In the genomic region with DNA sequence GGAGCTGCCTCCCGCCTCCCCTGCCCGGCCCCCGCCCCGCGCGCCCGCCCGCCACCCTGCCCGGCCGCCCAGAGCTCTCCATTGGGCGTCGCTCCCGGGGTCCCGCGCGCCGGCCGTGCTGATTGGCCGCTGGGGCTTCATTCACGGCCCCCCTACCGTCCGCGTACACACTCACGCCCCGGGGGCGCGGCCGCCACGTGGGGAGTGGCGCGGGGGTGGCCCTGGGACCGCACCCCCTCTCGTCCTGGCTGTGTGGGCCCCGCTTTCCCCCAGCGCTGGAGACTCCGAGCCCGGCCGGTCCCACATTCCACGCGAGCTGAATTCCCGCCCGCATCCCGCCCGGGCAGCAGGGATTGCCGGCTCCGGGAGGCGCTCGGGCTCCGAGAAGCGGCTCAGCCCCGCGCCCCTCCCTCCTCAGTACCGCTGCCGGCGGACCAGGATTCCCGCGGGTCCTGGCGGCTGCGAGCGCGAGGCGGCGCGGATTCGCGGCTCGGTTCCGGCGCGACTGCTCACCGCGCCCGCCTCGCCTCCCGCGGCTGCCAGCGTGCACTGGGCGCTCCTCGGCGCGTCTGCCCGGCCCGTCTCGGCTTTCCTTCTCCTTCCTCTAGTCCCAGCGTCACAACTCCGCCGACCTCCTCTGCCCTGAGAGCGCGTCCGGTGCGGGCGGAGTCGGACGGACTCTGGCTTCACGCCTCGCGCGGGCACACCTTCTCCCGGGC, we compare ENCODE assay signal across 8 cellular contexts. TPM values are rescaled to one million over a fixed set of nuclear protein-coding genes. Genes with fewer than 3 reads are reported as not detected.
A peak's percentile ranks its signal among the peaks of the same experiment; 100 is the strongest.
DNase-seq lines count a peak whose midpoint lies in the region; ATAC-seq and TF ChIP-seq lines count a peak whose summit lies in the region.

No MANE protein-coding gene starts in this region.

- ATAC-seq in GM21528 (IDR thresholded peaks at IDR 0.05; ENCODE audit: low FRiP score, unreplicated experiment) = peak; percentile 75

- H3K4me1 ChIP-seq in right atrium auricular region = peaks cover 0 to 26% of the 10 kb centered on the region in 2 donors
- no peaks in the 10 kb centered on the region for H3K4me1 ChIP-seq in prostate gland (replicated peaks)

- H3K27ac ChIP-seq in right atrium auricular region (peak overlapping the region; percentile 33 to 35), prostate gland (peak overlapping the region; percentile 55 to 64)

- H3K9me3 ChIP-seq in right atrium auricular region (no peaks in the 10 kb centered on the region), prostate gland (no peaks in the 10 kb centered on the region)

- intact Hi-C loops in prostate gland (cut with DNase I) = no loop called here

- H3K27me3 ChIP-seq in right atrium auricular region (peaks cover 28 to 33% of the 10 kb centered on the region in 2 donors), prostate gland (replicated peaks; ENCODE audit: insufficient read depth) (peaks cover 35% of the 10 kb centered on the region)

- peak overlapping the region; percentile 29 for H3K4me3 ChIP-seq in Jurkat, Clone E6-1 (ENCODE audit: low read length)
- H3K4me3 ChIP-seq in right atrium auricular region (peak overlapping the region; percentile 47 to 70), prostate gland (peak overlapping the region; percentile 43 to 44)

- WGBS in prostate gland = under 1% methylated on average over 79 of the region's 99 CpGs

- DNase-seq in COR-L47 (lab: John Stamatoyannopoulos, UW) (peak; percentile 72), T-helper 1 cell (peak; percentile 54 to 73 (median 58)), amniotic stem cell (lab: John Stamatoyannopoulos, UW) (peak; percentile 76), right atrium auricular region (ENCODE audit: low spot score) (peak; percentile 83), prostate gland (ENCODE audit: low spot score) (peak; percentile 86), ureter (ENCODE audit: low spot score) (peak; percentile 82)
- DNase-seq in Jurkat, Clone E6-1 (ENCODE audit: low read depth, low spot score) = peak; percentile 39

- peak; percentile 14 for TF ChIP-seq POLR2A in prostate gland (IDR thresholded peaks at IDR 0.05)

- TF ChIP-seq CTCF in right atrium auricular region (IDR thresholded peaks at IDR 0.05) (peak in 1 of 2 donors; percentile 43), prostate gland (IDR thresholded peaks at IDR 0.05) (peak in 3 of 4 experiments; percentile 8 to 30 (median 19))

- H3K36me3 ChIP-seq in right atrium auricular region = no peaks in the 10 kb centered on the region
- H3K36me3 ChIP-seq in prostate gland = no peaks in the 10 kb centered on the region

RNA-seq across cellular contexts. Expression of gene POU3F1, which starts 0.5 kb away (rescaled TPM):
- polyA plus RNA-seq in Jurkat, Clone E6-1 (2012; ENCODE audit: insufficient read depth, insufficient read length) = not detected
- total RNA-seq in right atrium auricular region = not detected
- total RNA-seq in prostate gland = 1 to 10 TPM in 1 of 2 donors, under 1 TPM in 1; 0.09 to 3.4 TPM
- 2.8 TPM for total RNA-seq in ureter

RNA-seq across cellular contexts. Expression of gene UTP11, which starts 34.5 kb away (rescaled TPM):
- polyA plus RNA-seq in Jurkat, Clone E6-1 (2012; ENCODE audit: insufficient read depth, insufficient read length) = 112 TPM
- 10 to 100 TPM; 29.2 to 53.7 TPM for total RNA-seq in right atrium auricular region
- 10 to 100 TPM; 26.9 to 36.5 TPM for total RNA-seq in prostate gland
- total RNA-seq in ureter = 34.2 TPM

RNA-seq across cellular contexts. Expression of gene FHL3, which starts 41.7 kb away (rescaled TPM):
- polyA plus RNA-seq in Jurkat, Clone E6-1 (2012; ENCODE audit: insufficient read depth, insufficient read length) = 12.6 TPM
- total RNA-seq in right atrium auricular region (10 to 100 TPM in 1 of 2 donors, 1 to 10 TPM in 1; 8.0 to 16.0 TPM), prostate gland (10 to 100 TPM; 14.2 to 40.6 TPM), ureter (18.2 TPM)

RNA-seq across cellular contexts. Expression of gene SF3A3, which starts 57.2 kb away (rescaled TPM):
- polyA plus RNA-seq in Jurkat, Clone E6-1 (2012; ENCODE audit: insufficient read depth, insufficient read length) = 255 TPM
- 10 to 100 TPM; 20.4 to 22.1 TPM for total RNA-seq in right atrium auricular region
- total RNA-seq in prostate gland = 10 to 100 TPM; 55.8 to 68.0 TPM
- total RNA-seq in ureter = 44.0 TPM

Comparison
In these comparisons a context has a peak if more than half of its experiments do, and no peak if none do; other contexts are left out.
1. Peak in every context shown above with its lines: DNase-seq, ATAC-seq, H3K4me3 ChIP-seq and H3K27ac ChIP-seq.